1 cellular context compared by ENCODE assay signal in genomic region chr15:90884719-90885431, GRCh38.
TF ChIP-seq lines count a peak whose summit lies in the region.

No MANE protein-coding gene starts in this region.

TF ChIP-seq in IMR-90, 13 proteins besides CTCF, POLR2A, EP300 and RAD21 (continued from another document):
- no peak for TF ChIP-seq ELK1 (IDR thresholded peaks at IDR 0.05; ENCODE audit: borderline replicate concordance, low read depth, low read length)
- no peak for TF ChIP-seq USF2 (IDR thresholded peaks at IDR 0.05; ENCODE audit: low read depth, low read length)
- TF ChIP-seq SMC3 (IDR thresholded peaks at IDR 0.05; ENCODE audit: low read depth, low read length) = no peak
- no peak for TF ChIP-seq CHD1 (IDR thresholded peaks at IDR 0.05; ENCODE audit: low read depth, low read length)
- no peak for TF ChIP-seq MXI1 (IDR thresholded peaks at IDR 0.05; ENCODE audit: borderline replicate concordance, low read depth, low read length)
- no peak for TF ChIP-seq NFE2L2 (IDR thresholded peaks at IDR 0.05; ENCODE audit: low read depth, low read length)
- TF ChIP-seq RCOR1 (IDR thresholded peaks at IDR 0.05; ENCODE audit: insufficient replicate concordance, low read length) = no peak
- TF ChIP-seq MAFK (IDR thresholded peaks at IDR 0.05; ENCODE audit: low read depth, low read length) = no peak
- TF ChIP-seq RFX5 (IDR thresholded peaks at IDR 0.05; ENCODE audit: low read depth, low read length) = no peak
- TF ChIP-seq CEBPB (IDR thresholded peaks at IDR 0.05; ENCODE audit: low read depth, low read length) = no peak
- no peak for TF ChIP-seq FOS (IDR thresholded peaks at IDR 0.05; ENCODE audit: low read depth, low read length)
